ENCODE assay signal across 10 cellular contexts in the genomic region with DNA sequence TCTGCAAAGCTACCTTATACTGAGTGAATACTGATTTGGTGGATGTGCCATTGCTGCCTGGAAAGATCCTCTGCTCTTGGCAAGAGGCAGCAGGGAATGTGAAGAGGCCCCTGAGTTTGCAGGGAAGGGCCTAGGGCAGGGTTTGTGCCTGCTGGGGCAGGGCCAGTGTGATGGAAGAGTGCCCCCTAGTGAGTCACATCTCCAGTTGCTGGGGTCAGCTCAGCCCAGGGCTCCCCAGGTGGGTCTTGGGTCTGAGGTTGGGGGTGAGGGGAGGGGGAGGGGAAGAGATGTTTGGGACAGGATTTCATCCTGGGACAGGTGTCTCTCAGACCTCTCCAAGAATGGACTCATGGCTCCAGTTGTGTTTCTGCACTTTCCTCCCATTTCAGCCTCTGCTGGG. TPM values are rescaled to one million over a fixed set of nuclear protein-coding genes. Genes with fewer than 3 reads are reported as not detected.
DNase-seq lines count a peak whose midpoint lies in the region; ATAC-seq and TF ChIP-seq lines count a peak whose summit lies in the region.
"Had no signal": no experiment of that assay in that cellular context is flagged by ENCODE, and none has a peak within 500 bp of the region (broad histone marks: within the 10 kb centered on the region; RNA-seq: fewer than 3 reads in every experiment).

No MANE protein-coding gene starts in this region.

- CTCF ChIA-PET in T-cell (lab: Charles Lee), result interaction anchor here (0.5 to 0.8 kb wide), 5 partner anchors 14 to 180 kb away, joined by 3 to 9 read pairs (median 4); no protein-coding TSS in a partner anchor

- no peak overlapping the region for H3K27ac ChIP-seq in cardiac muscle cell

- DNase-seq in NCI-H82 (lab: John Stamatoyannopoulos, UW) (peak; percentile 62), NCI-H82 treated with DMSO at 0.1 percent for 48 hours (lab: John Stamatoyannopoulos, UW; ENCODE audit: unreplicated experiment) (no peak), T-cell (peak in 7 of 34 experiments; percentile 13 to 34 (median 15)), cardiac muscle cell (ENCODE audit: low read depth in 1 of 2, low spot score in 1 of 2) (peak; percentile 70 to 77), ecto neural progenitor cell (ENCODE audit: low spot score) (no peak)
- no peak for DNase-seq in stimulated activated effector memory CD8-positive, alpha-beta T cell treated with anti-CD3 and anti-CD28 coated beads, Interleukin-12 subunit alpha, Interleukin-12 subunit beta, amount 100 ng/mL, for 72 hours (ENCODE audit: low spot score in 2 of 2)

- peak in 3 of 4 experiments; percentile 34 to 64 (median 40) for ATAC-seq in T-cell (replicated peaks in 1 of 4)
- ATAC-seq in stimulated activated effector memory CD8-positive, alpha-beta T cell treated with anti-CD3 and anti-CD28 coated beads, Interleukin-12 subunit alpha, Interleukin-12 subunit beta, amount 100 ng/mL, for 72 hours, result peak; percentile 46
- no peak for ATAC-seq in HG03432 (IDR thresholded peaks at IDR 0.05; ENCODE audit: unreplicated experiment)
- no peak for ATAC-seq in GM18909 (IDR thresholded peaks at IDR 0.05; ENCODE audit: poor library complexity, unreplicated experiment)

- no peaks in the 10 kb centered on the region for H3K9me3 Mint-ChIP-seq in T-cell
- H3K9me3 Mint-ChIP-seq in stimulated activated effector memory CD8-positive, alpha-beta T cell treated with anti-CD3 and anti-CD28 coated beads, Interleukin-12 subunit alpha, Interleukin-12 subunit beta, amount 100 ng/mL, for 72 hours, result no peaks in the 10 kb centered on the region
- H3K9me3 Mint-ChIP-seq: stimulated activated naive CD8-positive, alpha-beta T cell treated with anti-CD3 and anti-CD28 coated beads, Interleukin-15, Interleukin-2, amounts not matched to agents 100 ng/mL and 50 ng/mL, for 24 hours; T-helper 1 cell treated with Interleukin-12 subunit alpha and Interleukin-12 subunit beta and Interleukin-4 antibody, amounts not matched to agents 30 μg/mL and 1 μg/mL, for 36 hours had no signal

- no peaks in the 10 kb centered on the region for H3K27me3 ChIP-seq in cardiac muscle cell

- H3K4me3 Mint-ChIP-seq in T-cell, result no peak overlapping the region
- H3K4me3 Mint-ChIP-seq in stimulated activated effector memory CD8-positive, alpha-beta T cell treated with anti-CD3 and anti-CD28 coated beads, Interleukin-12 subunit alpha, Interleukin-12 subunit beta, amount 100 ng/mL, for 72 hours, result no peak overlapping the region
- H3K4me3 Mint-ChIP-seq: stimulated activated naive CD8-positive, alpha-beta T cell treated with anti-CD3 and anti-CD28 coated beads, Interleukin-15, Interleukin-2, amounts not matched to agents 100 ng/mL and 50 ng/mL, for 24 hours; T-helper 1 cell treated with Interleukin-12 subunit alpha and Interleukin-12 subunit beta and Interleukin-4 antibody, amounts not matched to agents 30 μg/mL and 1 μg/mL, for 36 hours had no signal

- peak; percentile 52 for TF ChIP-seq CTCF in cardiac muscle cell (IDR thresholded peaks at IDR 0.05; ENCODE audit: low read depth, low read length)

- no peaks in the 10 kb centered on the region for H3K36me3 Mint-ChIP-seq in T-cell
- H3K36me3 Mint-ChIP-seq in stimulated activated effector memory CD8-positive, alpha-beta T cell treated with anti-CD3 and anti-CD28 coated beads, Interleukin-12 subunit alpha, Interleukin-12 subunit beta, amount 100 ng/mL, for 72 hours, result no peaks in the 10 kb centered on the region

- peaks cover 9% of the 10 kb centered on the region for H3K4me1 ChIP-seq in cardiac muscle cell (ENCODE audit: low read depth)

- no peaks in the 10 kb centered on the region for H3K36me3 ChIP-seq in cardiac muscle cell

- POLR2A ChIA-PET in T-cell (lab: Charles Lee), result interaction anchor here in 1 of 2 donors (0.6 kb wide), 1 partner anchor 14 kb away, joined by 5 read pairs; no protein-coding TSS in a partner anchor

- H3K9me3 ChIP-seq in cardiac muscle cell (ENCODE audit: low read depth), result no peaks in the 10 kb centered on the region

- H3K27ac Mint-ChIP-seq in T-cell, result no peak overlapping the region
- H3K27ac Mint-ChIP-seq in stimulated activated effector memory CD8-positive, alpha-beta T cell treated with anti-CD3 and anti-CD28 coated beads, Interleukin-12 subunit alpha, Interleukin-12 subunit beta, amount 100 ng/mL, for 72 hours, result no peak overlapping the region
- H3K27ac Mint-ChIP-seq: stimulated activated naive CD8-positive, alpha-beta T cell treated with anti-CD3 and anti-CD28 coated beads, Interleukin-15, Interleukin-2, amounts not matched to agents 100 ng/mL and 50 ng/mL, for 24 hours; T-helper 1 cell treated with Interleukin-12 subunit alpha and Interleukin-12 subunit beta and Interleukin-4 antibody, amounts not matched to agents 30 μg/mL and 1 μg/mL, for 36 hours had no signal

- H3K4me1 Mint-ChIP-seq in T-cell, result peaks cover 9 to 14% (median 11%) of the 10 kb centered on the region in 3 donors
- peaks cover 15% of the 10 kb centered on the region for H3K4me1 Mint-ChIP-seq in stimulated activated effector memory CD8-positive, alpha-beta T cell treated with anti-CD3 and anti-CD28 coated beads, Interleukin-12 subunit alpha, Interleukin-12 subunit beta, amount 100 ng/mL, for 72 hours

- peaks cover 22 to 33% of the 10 kb centered on the region in 2 donors for H3K27me3 Mint-ChIP-seq in T-cell

- H3K4me3 ChIP-seq in cardiac muscle cell, result no peak overlapping the region

RNA-seq across cellular contexts. Expression of a gene that starts 4.1 kb away (rescaled TPM):
- total RNA-seq in T-cell, result under 1 TPM in 3 of 5 donors, not detected in 2; 0.20 to 0.96 (median 0.76) TPM
- total RNA-seq in cardiac muscle cell, result 64.2 and 103 TPM in 2 replicates
- 26.7 and 32.1 TPM in 2 replicates for polyA plus RNA-seq in cardiac muscle cell

Comparison
In these comparisons a context has a peak if more than half of its experiments do, and no peak if none do; other contexts are left out.
1. DNase-seq: peak in NCI-H82 (single experiment) and cardiac muscle cell (2 of 2); none in NCI-H82 treated with DMSO at 0.1 percent for 48 hours (single experiment), stimulated activated effector memory CD8-positive, alpha-beta T cell treated with anti-CD3 and anti-CD28 coated beads, Interleukin-12 subunit alpha, Interleukin-12 subunit beta, amount 100 ng/mL, for 72 hours (0 of 2) and ecto neural progenitor cell (single experiment).
2. ATAC-seq: peak in T-cell (3 of 4) and stimulated activated effector memory CD8-positive, alpha-beta T cell treated with anti-CD3 and anti-CD28 coated beads, Interleukin-12 subunit alpha, Interleukin-12 subunit beta, amount 100 ng/mL, for 72 hours (single experiment); none in HG03432 (single experiment) and GM18909 (single experiment).
3. RNA of a gene that starts 4.1 kb away (total RNA-seq): 64.2 to 103 TPM in cardiac muscle cell; 0.20 to 0.96 TPM in T-cell; every median in the first group is over 10 times any median in the second.